ENCODE assay signal across 2 cellular contexts in the genomic region with DNA sequence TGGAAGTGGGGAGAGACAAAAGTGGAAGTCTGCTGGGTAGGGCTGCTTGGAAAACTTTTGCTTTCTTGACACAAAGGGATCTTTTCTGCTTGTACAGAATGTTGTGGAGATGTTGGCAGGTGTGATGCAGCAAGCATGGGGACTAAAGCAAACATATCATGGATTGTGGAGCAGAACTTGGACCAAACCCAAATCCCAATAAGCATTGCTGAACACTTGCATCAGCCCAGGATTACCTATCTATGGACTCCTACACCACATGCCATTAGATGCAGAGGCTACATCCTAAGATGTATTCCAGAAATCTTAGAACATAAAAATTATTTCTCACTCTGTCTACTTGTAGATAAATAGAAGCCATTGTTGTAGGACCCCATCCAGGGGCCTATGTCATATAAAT.
A peak's percentile ranks its signal among the peaks of the same experiment; 100 is the strongest.
TF ChIP-seq lines count a peak whose summit lies in the region.

No MANE protein-coding gene starts in this region.

TF ChIP-seq in HCT116, 20 proteins besides CTCF, POLR2A, EP300 and RAD21:
- no peak for TF ChIP-seq EZH2phosphoT487 (IDR thresholded peaks at IDR 0.05; ENCODE audit: borderline replicate concordance)
- peak; percentile 28; the same call in 1 of the 2 replicates for TF ChIP-seq CEBPB (IDR thresholded peaks at IDR 0.05; ENCODE audit: low read depth)
- no peak for TF ChIP-seq EGR1 (IDR thresholded peaks at IDR 0.05; ENCODE audit: low read depth)
- TF ChIP-seq, protein P1, sequence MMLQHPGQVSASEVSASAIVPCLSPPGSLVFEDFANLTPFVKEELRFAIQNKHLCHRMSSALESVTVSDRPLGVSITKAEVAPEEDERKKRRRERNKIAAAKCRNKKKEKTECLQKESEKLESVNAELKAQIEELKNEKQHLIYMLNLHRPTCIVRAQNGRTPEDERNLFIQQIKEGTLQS (IDR thresholded peaks at IDR 0.05): no peak
- no peak for TF ChIP-seq JUND (IDR thresholded peaks at IDR 0.05)
- TF ChIP-seq ZNF274 (IDR thresholded peaks at IDR 0.05; ENCODE audit: low read depth, low read length): no peak
- TF ChIP-seq, protein P2, sequence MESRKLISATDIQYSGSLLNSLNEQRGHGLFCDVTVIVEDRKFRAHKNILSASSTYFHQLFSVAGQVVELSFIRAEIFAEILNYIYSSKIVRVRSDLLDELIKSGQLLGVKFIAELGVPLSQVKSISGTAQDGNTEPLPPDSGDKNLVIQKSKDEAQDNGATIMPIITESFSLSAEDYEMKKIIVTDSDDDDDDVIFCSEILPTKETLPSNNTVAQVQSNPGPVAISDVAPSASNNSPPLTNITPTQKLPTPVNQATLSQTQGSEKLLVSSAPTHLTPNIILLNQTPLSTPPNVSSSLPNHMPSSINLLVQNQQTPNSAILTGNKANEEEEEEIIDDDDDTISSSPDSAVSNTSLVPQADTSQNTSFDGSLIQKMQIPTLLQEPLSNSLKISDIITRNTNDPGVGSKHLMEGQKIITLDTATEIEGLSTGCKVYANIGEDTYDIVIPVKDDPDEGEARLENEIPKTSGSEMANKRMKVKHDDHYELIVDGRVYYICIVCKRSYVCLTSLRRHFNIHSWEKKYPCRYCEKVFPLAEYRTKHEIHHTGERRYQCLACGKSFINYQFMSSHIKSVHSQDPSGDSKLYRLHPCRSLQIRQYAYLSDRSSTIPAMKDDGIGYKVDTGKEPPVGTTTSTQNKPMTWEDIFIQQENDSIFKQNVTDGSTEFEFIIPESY (IDR thresholded peaks at IDR 0.05; ENCODE audit: extremely low read depth, insufficient replicate concordance, low read length): no peak
- no peak for TF ChIP-seq FOSL1 (IDR thresholded peaks at IDR 0.05; ENCODE audit: low read depth)

TF ChIP-seq in K562, 482 proteins besides CTCF, POLR2A, EP300 and RAD21:
- TF ChIP-seq TRIM24 (IDR thresholded peaks at IDR 0.05): peak in 1 of 2 experiments; percentile 45; a peak in 1 of 4 replicates
- peak; percentile 14; the same call in 1 of the 2 replicates for TF ChIP-seq NFIC (IDR thresholded peaks at IDR 0.05)
- TF ChIP-seq ZNF239 (CRISPR knock-in tag; IDR thresholded peaks at IDR 0.05): no peak
- 0 out of 2 replicates have a peak, but pooled peaks have one; percentile 14 for TF ChIP-seq L3MBTL2 (IDR thresholded peaks at IDR 0.05)
- TF ChIP-seq CEBPG (CRISPR knock-in tag; IDR thresholded peaks at IDR 0.05): no peak
- TF ChIP-seq CEBPG (tag; conservative IDR thresholded peaks at IDR 0.05 in 1 of 2, IDR thresholded peaks at IDR 0.05 in 1 of 2): peak in 1 of 2 experiments; percentile 80; a peak in 2 of 4 replicates
- TF ChIP-seq MYC (IDR thresholded peaks at IDR 0.05; ENCODE audit: low read depth, low read length): 0 out of 2 replicates have a peak, but pooled peaks have one; percentile 34
- no peak for TF ChIP-seq MYC (CRISPR knock-in tag; IDR thresholded peaks at IDR 0.05; ENCODE audit: borderline replicate concordance, low read depth)
TF ChIP-seq in K562: peak in this region for 5.
